ENCODE assay signal across 1 cellular context in the genomic region with DNA sequence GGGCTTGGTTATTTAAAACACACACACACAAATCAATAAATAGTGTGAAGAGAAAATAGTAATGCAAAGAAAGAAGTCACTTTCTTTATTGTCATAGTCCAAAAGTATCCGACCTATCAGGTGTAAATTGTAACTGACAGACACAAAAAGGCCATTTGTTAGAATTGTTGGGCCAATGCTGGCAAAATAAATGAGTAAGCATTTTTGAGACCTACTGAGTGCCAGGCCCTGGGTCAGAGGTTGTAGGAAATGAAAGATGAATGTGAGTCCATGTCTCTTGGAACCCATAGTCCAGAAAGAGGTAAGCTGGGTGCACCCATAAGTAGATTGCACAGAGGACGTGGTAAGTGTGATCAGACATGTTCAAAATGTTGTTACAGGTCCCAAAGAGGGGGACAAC.
TF ChIP-seq lines count a peak whose summit lies in the region.

No MANE protein-coding gene starts in this region.

TF ChIP-seq in HepG2, 621 proteins besides CTCF, POLR2A, EP300 and RAD21:
- no peak for TF ChIP-seq ZBTB7B (CRISPR knock-in tag; IDR thresholded peaks at IDR 0.05)
- peak; percentile 14 to 58; a peak in 2 of 4 replicates for TF ChIP-seq MAFK (conservative IDR thresholded peaks at IDR 0.05 in 1 of 2, IDR thresholded peaks at IDR 0.05 in 1 of 2; ENCODE audit: low read length in 2 of 2)
